ENCODE assay signal across 34 cellular contexts in genomic region chr6:158509465-158509864, GRCh38.
"Had no signal": no experiment of that assay in that cellular context is flagged by ENCODE, and none has a peak within 500 bp of the region (broad histone marks: within the 10 kb centered on the region; RNA-seq: fewer than 3 reads in every experiment).

No MANE protein-coding gene starts in this region.

- H3K27me3 ChIP-seq: ascending aorta, cardiac muscle cell, MG63, SJCRH30 had no signal

- ATAC-seq: activated CD8-positive, alpha-beta T cell treated with anti-CD3 and anti-CD28 coated beads, Interleukin-2, amount 10 ng/mL, durations not matched to agents 7 days and 5 days had no signal

- DNase-seq: activated CD4-positive, alpha-beta T cell treated with anti-CD3 and anti-CD28 coated beads for 1 hour; activated CD4-positive, alpha-beta T cell treated with anti-CD3 and anti-CD28 coated beads, Interleukin-2, amount 10 ng/mL, durations not matched to agents 24 days and 14 days; activated CD4-positive, alpha-beta T cell treated with anti-CD3 and anti-CD28 coated beads, Interleukin-2, amount 50 U/mL, for 4 hours; activated CD4-positive, CD25-positive, alpha-beta regulatory T cell; activated CD8-positive, alpha-beta T cell treated with anti-CD3 and anti-CD28 coated beads, Interleukin-2, amount 10 ng/mL, durations not matched to agents 7 days and 5 days; activated gamma-delta T cell; activated naive CD4-positive, alpha-beta T cell treated with Interleukin-2 at 50 U/mL for 16 hours; activated naive CD8-positive, alpha-beta T cell treated with anti-CD3 and anti-CD28 coated beads, Interleukin-2, amount 10 ng/mL, durations not matched to agents 7 days and 5 days; activated T-cell treated with anti-CD3 and anti-CD28 coated beads, Interleukin-2, amount 50 U/mL, for 24 hours; amygdala; Kasumi-1; MG63; NCI-H1092 treated with DMSO at 0.1 percent for 48 hours; NCI-H1417; NCI-H146; NCI-H187; NCI-H2029 treated with DMSO at 0.1 percent for 48 hours; NCI-H2107; NCI-H2171; NCI-H510A; NCI-H526; NCI-H748 treated with DMSO at 0.1 percent for 48 hours; NK-92 treated with Interleukin-12 subunit alpha and Interleukin-12 subunit beta, amount 100 ng/mL, for 24 hours; PC-9; SHP77; SJCRH30; T1000; WERI-Rb-1 had no signal

- H3K36me3 ChIP-seq: cardiac muscle cell, MG63 had no signal

- H3K4me2 ChIP-seq: PC-9 had no signal

- H3K9me3 ChIP-seq: ascending aorta, MG63, SJCRH30 had no signal

- H3K4me3 ChIP-seq: ascending aorta, cardiac muscle cell, MG63, PC-9, SJCRH30, SK-N-MC had no signal

- H3K4me3 Mint-ChIP-seq: activated CD4-positive, alpha-beta T cell treated with anti-CD3 and anti-CD28 coated beads, Interleukin-2, amount 10 ng/mL, durations not matched to agents 24 days and 14 days; activated CD8-positive, alpha-beta T cell treated with anti-CD3 and anti-CD28 coated beads, Interleukin-2, amount 10 ng/mL, durations not matched to agents 7 days and 5 days; activated naive CD4-positive, alpha-beta T cell treated with anti-CD3 and anti-CD28 coated beads, Interleukin-2, amount 50 U/mL, for 24 hours; activated naive CD8-positive, alpha-beta T cell treated with anti-CD3 and anti-CD28 coated beads, Interleukin-2, amount 10 ng/mL, durations not matched to agents 7 days and 5 days; activated T-cell treated with anti-CD3 and anti-CD28 coated beads, Interleukin-2, amount 50 U/mL, for 24 hours; central memory CD8-positive, alpha-beta T cell had no signal

- H3K9me3 Mint-ChIP-seq: activated CD4-positive, alpha-beta T cell treated with anti-CD3 and anti-CD28 coated beads, Interleukin-2, amount 10 ng/mL, durations not matched to agents 24 days and 14 days; activated naive CD4-positive, alpha-beta T cell treated with anti-CD3 and anti-CD28 coated beads, Interleukin-2, amount 50 U/mL, for 24 hours; activated naive CD8-positive, alpha-beta T cell treated with anti-CD3 and anti-CD28 coated beads, Interleukin-2, amount 10 ng/mL, durations not matched to agents 7 days and 5 days; activated T-cell treated with anti-CD3 and anti-CD28 coated beads, Interleukin-2, amount 50 U/mL, for 24 hours; activated T-helper 2 cell treated with anti-CD3 and anti-CD28 coated beads, Interferon-gamma antibody, Interleukin-2, Interleukin-4, amounts not matched to agents 10 μg/mL and 5 μg/mL and 100 μg/mL, durations not matched to agents 14 hours and 24 hours and 36 hours; central memory CD8-positive, alpha-beta T cell had no signal

- H3K36me3 Mint-ChIP-seq: activated naive CD8-positive, alpha-beta T cell treated with anti-CD3 and anti-CD28 coated beads, Interleukin-2, amount 10 ng/mL, durations not matched to agents 7 days and 5 days had no signal

- H2AFZ ChIP-seq: PC-9 had no signal

- H3K4me1 ChIP-seq: ascending aorta, SJCRH30 had no signal

- H3K27ac Mint-ChIP-seq: activated CD4-positive, alpha-beta T cell treated with anti-CD3 and anti-CD28 coated beads, Interleukin-2, amount 10 ng/mL, durations not matched to agents 24 days and 14 days; activated CD8-positive, alpha-beta T cell treated with anti-CD3 and anti-CD28 coated beads, Interleukin-2, amount 10 ng/mL, durations not matched to agents 7 days and 5 days; activated naive CD4-positive, alpha-beta T cell treated with anti-CD3 and anti-CD28 coated beads, Interleukin-2, amount 50 U/mL, for 24 hours; activated naive CD8-positive, alpha-beta T cell treated with anti-CD3 and anti-CD28 coated beads, Interleukin-2, amount 10 ng/mL, durations not matched to agents 7 days and 5 days; activated T-cell treated with anti-CD3 and anti-CD28 coated beads, Interleukin-2, amount 50 U/mL, for 24 hours; activated T-helper 2 cell treated with anti-CD3 and anti-CD28 coated beads, Interferon-gamma antibody, Interleukin-2, Interleukin-4, amounts not matched to agents 10 μg/mL and 5 μg/mL and 100 μg/mL, durations not matched to agents 14 hours and 24 hours and 36 hours had no signal

- H3K27me3 Mint-ChIP-seq: activated CD4-positive, alpha-beta T cell treated with anti-CD3 and anti-CD28 coated beads, Interleukin-2, amount 10 ng/mL, durations not matched to agents 24 days and 14 days; activated naive CD4-positive, alpha-beta T cell treated with anti-CD3 and anti-CD28 coated beads, Interleukin-2, amount 50 U/mL, for 24 hours; activated naive CD8-positive, alpha-beta T cell treated with anti-CD3 and anti-CD28 coated beads, Interleukin-2, amount 10 ng/mL, durations not matched to agents 7 days and 5 days; activated T-cell treated with anti-CD3 and anti-CD28 coated beads, Interleukin-2, amount 50 U/mL, for 24 hours; central memory CD8-positive, alpha-beta T cell had no signal

- H3K27ac ChIP-seq: ascending aorta, cardiac muscle cell, PC-9, SJCRH30, SK-N-MC, WERI-Rb-1 had no signal
